In genomic region chr9:107541523-107541922, GRCh38 we compare ENCODE assay signal across 19 cellular contexts. TPM values are rescaled to one million over a fixed set of nuclear protein-coding genes. Genes with fewer than 3 reads are reported as not detected.
DNase-seq lines count a peak whose midpoint lies in the region; ATAC-seq and TF ChIP-seq lines count a peak whose summit lies in the region.
"Had no signal": no experiment of that assay in that cellular context is flagged by ENCODE, and none has a peak within 500 bp of the region (broad histone marks: within the 10 kb centered on the region; RNA-seq: fewer than 3 reads in every experiment).

No MANE protein-coding gene starts in this region.

- TF ChIP-seq CTCF in GM13977 (IDR thresholded peaks at IDR 0.05; ENCODE audit: extremely low read depth, insufficient read depth, missing control alignments) (no peak), GM20000 (IDR thresholded peaks at IDR 0.05; ENCODE audit: extremely low read depth, missing control alignments) (no peak), smooth muscle cell (IDR thresholded peaks at IDR 0.05; ENCODE audit: borderline replicate concordance, insufficient read depth, poor library complexity, severe bottlenecking) (no peak), gastroesophageal sphincter (IDR thresholded peaks at IDR 0.05) (no peak)

- 69% methylated on average over 2 of the region's 2 CpGs for WGBS in smooth muscle cell (ENCODE audit: low lambda C conversion rate)
- WGBS in gastroesophageal sphincter (ENCODE audit: low coverage in 1 of 2), 2 donors, result 92% methylated on average over 2 of the region's 2 CpGs; no CpG with 5 or more reads in 1 of the 2 donors

- ATAC-seq in HG02884 (IDR thresholded peaks at IDR 0.05; ENCODE audit: unreplicated experiment) (peak; percentile 48), gastroesophageal sphincter (no peak)
- ATAC-seq: activated CD4-positive, CD25-positive, alpha-beta regulatory T cell treated with anti-CD3 and anti-CD28 coated beads, Interleukin-2, amount 50 U/mL, for 24 hours; activated CD8-positive, alpha-beta memory T cell treated with anti-CD3 and anti-CD28 coated beads, Interleukin-2, amount 10 ng/mL, durations not matched to agents 7 days and 5 days; HCT116; PC-3; sciatic nerve had no signal

- DNase-seq in GM13977 (ENCODE audit: low spot score) (peak; percentile 56), GM20000 (ENCODE audit: low spot score) (peak; percentile 59), islet precursor cell (peak; percentile 57), H4 (ENCODE audit: low spot score) (no peak), caudate nucleus (lab: John Stamatoyannopoulos, UW) (no peak), smooth muscle cell (lab: John Stamatoyannopoulos, UW; ENCODE audit: unreplicated experiment) (no peak)
- DNase-seq: activated CD8-positive, alpha-beta memory T cell treated with anti-CD3 and anti-CD28 coated beads, Interleukin-2, amount 10 ng/mL, durations not matched to agents 7 days and 5 days; CD4-positive, alpha-beta memory T cell; esophagus squamous epithelium; glutamatergic neuron; KBM-7; NCI-H2081; NCI-H526 treated with DMSO at 0.1 percent for 48 hours; PC-3 had no signal

- H3K36me3 ChIP-seq in smooth muscle cell (ENCODE audit: low read depth), result no peaks in the 10 kb centered on the region
- no peaks in the 10 kb centered on the region for H3K36me3 ChIP-seq in gastroesophageal sphincter
- H3K36me3 ChIP-seq: esophagus squamous epithelium had no signal

- H3K9me3 ChIP-seq in smooth muscle cell (replicated peaks; ENCODE audit: low read depth), result no peaks in the 10 kb centered on the region
- no peaks in the 10 kb centered on the region for H3K9me3 ChIP-seq in gastroesophageal sphincter
- H3K9me3 ChIP-seq: esophagus squamous epithelium had no signal

- H3K79me2 ChIP-seq in smooth muscle cell (ENCODE audit: low read depth), result no peaks in the 10 kb centered on the region

- no peak for TF ChIP-seq EP300 in gastroesophageal sphincter (IDR thresholded peaks at IDR 0.05)

- H3F3A ChIP-seq in smooth muscle cell (ENCODE audit: low read depth), result no peaks in the 10 kb centered on the region

- H3K4me1 ChIP-seq in smooth muscle cell (ENCODE audit: low read depth), result no peaks in the 10 kb centered on the region
- peaks cover 0 to 5% (median 0%) of the 10 kb centered on the region in 3 donors for H3K4me1 ChIP-seq in gastroesophageal sphincter
- H3K4me1 ChIP-seq: esophagus squamous epithelium had no signal

- H3K4me3 ChIP-seq in smooth muscle cell, result no peak overlapping the region
- H3K4me3 ChIP-seq in gastroesophageal sphincter, result no peak overlapping the region
- H3K4me3 ChIP-seq: esophagus squamous epithelium had no signal

- no peak for TF ChIP-seq POLR2A in gastroesophageal sphincter (IDR thresholded peaks at IDR 0.05)

- no peaks in the 10 kb centered on the region for H3K27me3 ChIP-seq in smooth muscle cell (ENCODE audit: low read depth)
- H3K27me3 ChIP-seq in gastroesophageal sphincter, result no peaks in the 10 kb centered on the region
- H3K27me3 ChIP-seq: esophagus squamous epithelium had no signal

- no peaks in the 10 kb centered on the region for H4K20me1 ChIP-seq in smooth muscle cell (ENCODE audit: low read depth)

- in situ Hi-C loops in GM13977 (cut with MboI; ENCODE audit: low pct_unique_long_range_greater_than_20kb, low sequenced_read_pairs, unreplicated experiment), result no loop called here

- no peak overlapping the region for H2AFZ ChIP-seq in smooth muscle cell (ENCODE audit: low read depth)

- no peak overlapping the region for H3K4me2 ChIP-seq in smooth muscle cell

- H3K27ac ChIP-seq in caudate nucleus (ENCODE audit: low read depth, low read length), result no peak overlapping the region
- H3K27ac ChIP-seq in smooth muscle cell (ENCODE audit: low read depth), result no peak overlapping the region
- no peak overlapping the region for H3K27ac ChIP-seq in gastroesophageal sphincter
- H3K27ac ChIP-seq: esophagus squamous epithelium had no signal

- H3K9ac ChIP-seq in smooth muscle cell (ENCODE audit: low read depth), result no peak overlapping the region

RNA-seq across cellular contexts. Expression of gene KLF4, which starts 52.0 kb away (rescaled TPM):
- total RNA-seq in H4 (2014; rRNA removed; shearing (Covaris generic)), result 2.3 and 3.1 TPM in 2 replicates
- 33.3 and 43.6 TPM in 2 replicates for total RNA-seq in smooth muscle cell
- 5.1 and 13.6 TPM in 2 replicates for polyA plus RNA-seq in smooth muscle cell
- 10 to 100 TPM; 43.6 to 72.0 (median 52.3) TPM for total RNA-seq in gastroesophageal sphincter
- polyA plus RNA-seq: CD4-positive, alpha-beta memory T cell had no signal

Comparison
In these comparisons a context has a peak if more than half of its experiments do, and no peak if none do; other contexts are left out.
1. DNase-seq: peak in GM13977 (single experiment), GM20000 (single experiment) and islet precursor cell (single experiment); none in H4 (single experiment), caudate nucleus (0 of 61) and smooth muscle cell (single experiment).